Comparison of ENCODE assay signal across 10 cellular contexts in genomic region chr11:35182317-35182939, GRCh38. TPM values are rescaled to one million over a fixed set of nuclear protein-coding genes. Genes with fewer than 3 reads are reported as not detected.
DNase-seq lines count a peak whose midpoint lies in the region; ATAC-seq, FAIRE-seq and TF ChIP-seq lines count a peak whose summit lies in the region.
"Had no signal": no experiment of that assay in that cellular context is flagged by ENCODE, and none has a peak within 500 bp of the region (broad histone marks: within the 10 kb centered on the region; RNA-seq: fewer than 3 reads in every experiment).

No MANE protein-coding gene starts in this region.

- TF ChIP-seq POLR2A in GM12892 (IDR thresholded peaks at IDR 0.05; ENCODE audit: low read depth, low read length): peak; percentile 22

- H3K36me3 Mint-ChIP-seq in effector memory CD8-positive, alpha-beta T cell (ENCODE audit: insufficient read depth): peaks cover 92% of the 10 kb centered on the region

- H3K27ac Mint-ChIP-seq in effector memory CD8-positive, alpha-beta T cell: peak overlapping the region; percentile 81 to 91

- ATAC-seq in GM19463 (IDR thresholded peaks at IDR 0.05; ENCODE audit: unreplicated experiment) (peak; percentile 78), HG03135 (IDR thresholded peaks at IDR 0.05; ENCODE audit: unreplicated experiment) (peak; percentile 65), HG03457 (IDR thresholded peaks at IDR 0.05; ENCODE audit: unreplicated experiment) (no peak)
- ATAC-seq in effector memory CD8-positive, alpha-beta T cell (replicated peaks): peak; percentile 3

- peaks cover 53 to 73% of the 10 kb centered on the region in 2 donors for H3K4me1 Mint-ChIP-seq in effector memory CD8-positive, alpha-beta T cell (ENCODE audit: low read depth in 2 of 2)

- FAIRE-seq in GM12892 (lab: Jason Lieb, UNC): peak; percentile 91

- H3K4me3 Mint-ChIP-seq in effector memory CD8-positive, alpha-beta T cell: peak overlapping the region; percentile 7 to 48

- no peaks in the 10 kb centered on the region for H3K27me3 Mint-ChIP-seq in effector memory CD8-positive, alpha-beta T cell

- DNase-seq in GM12892 (ENCODE audit: insufficient read length) (no peak), GOT3 (lab: John Stamatoyannopoulos, UW) (no peak), SK-N-DZ (ENCODE audit: low spot score) (no peak)
- DNase-seq in effector memory CD8-positive, alpha-beta T cell: no peak
- DNase-seq in stimulated activated CD4-positive, alpha-beta T cell treated with anti-CD3 and anti-CD28 coated beads, Interleukin-4, amount 100 ng/mL, for 4 hours: no peak
- DNase-seq: erythroblast, NCI-H1092 had no signal

- no peaks in the 10 kb centered on the region for H3K9me3 Mint-ChIP-seq in effector memory CD8-positive, alpha-beta T cell

RNA-seq across cellular contexts. Expression of gene CD44, which starts 43.5 kb away (rescaled TPM):
- 449 TPM for polyA plus RNA-seq in GM12892 (2012; ENCODE audit: missing spikeins)
- polyA plus RNA-seq in SK-N-DZ (2014; cell fraction: cytosol; rRNA removed): 0.61 and 1.4 TPM in 2 replicates
- polyA plus RNA-seq in SK-N-DZ (2014; cell fraction: nucleus; rRNA removed): 0.12 and 0.39 TPM in 2 replicates
